10 cellular contexts compared by ENCODE assay signal in the genomic region with DNA sequence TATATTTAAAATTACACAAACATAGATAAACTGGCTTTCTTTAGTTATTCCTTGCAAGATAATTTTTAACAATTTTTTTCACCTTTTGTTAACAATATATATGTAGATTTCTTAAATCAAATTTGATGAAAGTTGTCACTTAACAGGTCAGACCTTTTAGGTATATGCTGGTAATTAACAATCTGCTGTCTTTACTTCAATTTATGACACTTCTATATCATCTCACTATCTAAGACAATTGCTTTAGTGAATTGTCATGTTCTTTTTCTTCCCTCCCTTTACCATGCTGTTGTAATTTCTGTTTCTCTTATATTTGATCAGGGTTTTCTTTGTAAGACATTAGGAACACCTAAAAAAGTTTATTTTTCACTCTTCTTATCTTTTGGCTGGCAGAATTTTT. TPM values are rescaled to one million over a fixed set of nuclear protein-coding genes. Genes with fewer than 3 reads are reported as not detected.
DNase-seq lines count a peak whose midpoint lies in the region; ATAC-seq and TF ChIP-seq lines count a peak whose summit lies in the region.
"Had no signal": no experiment of that assay in that cellular context is flagged by ENCODE, and none has a peak within 500 bp of the region (broad histone marks: within the 10 kb centered on the region; RNA-seq: fewer than 3 reads in every experiment).

No MANE protein-coding gene starts in this region.

- TF ChIP-seq CTCF in fibroblast of villous mesenchyme (IDR thresholded peaks at IDR 0.05; ENCODE audit: insufficient read depth, low read depth, low read length) (no peak), suprapubic skin (IDR thresholded peaks at IDR 0.05) (no peak)

- H3K4me1 ChIP-seq in suprapubic skin, result peaks cover 65% of the 10 kb centered on the region
- H3K4me1 ChIP-seq: A549 had no signal

- TF ChIP-seq EP300 in suprapubic skin (IDR thresholded peaks at IDR 0.05), result no peak

- H3K36me3 Mint-ChIP-seq in activated CD4-positive, alpha-beta T cell treated with anti-CD3 and anti-CD28 coated beads, Interleukin-2, amount 10 ng/mL, durations not matched to agents 7 days and 5 days (ENCODE audit: low read depth), result peaks cover 65% of the 10 kb centered on the region
- H3K36me3 Mint-ChIP-seq in activated CD4-positive, alpha-beta memory T cell treated with anti-CD3 and anti-CD28 coated beads, Interleukin-2, amount 10 ng/mL, durations not matched to agents 7 days and 5 days (ENCODE audit: low read depth), result peaks cover 75% of the 10 kb centered on the region

- no peak for ATAC-seq in GM18517 (IDR thresholded peaks at IDR 0.05; ENCODE audit: unreplicated experiment)
- ATAC-seq: A549 had no signal

- H3K4me1 Mint-ChIP-seq in activated CD4-positive, alpha-beta T cell treated with anti-CD3 and anti-CD28 coated beads, Interleukin-2, amount 10 ng/mL, durations not matched to agents 7 days and 5 days, result peaks cover 56% of the 10 kb centered on the region
- H3K4me1 Mint-ChIP-seq in activated CD4-positive, alpha-beta memory T cell treated with anti-CD3 and anti-CD28 coated beads, Interleukin-2, amount 10 ng/mL, durations not matched to agents 7 days and 5 days, result peaks cover 49% of the 10 kb centered on the region

- peak overlapping the region; percentile 95 for H3K27ac Mint-ChIP-seq in activated CD4-positive, alpha-beta T cell treated with anti-CD3 and anti-CD28 coated beads, Interleukin-2, amount 10 ng/mL, durations not matched to agents 7 days and 5 days
- peak overlapping the region; percentile 96 for H3K27ac Mint-ChIP-seq in activated CD4-positive, alpha-beta memory T cell treated with anti-CD3 and anti-CD28 coated beads, Interleukin-2, amount 10 ng/mL, durations not matched to agents 7 days and 5 days

- POLR2A ChIA-PET in activated CD4-positive, alpha-beta T cell treated with anti-CD3 and anti-CD28 coated beads, Interleukin-2, amount 10 ng/mL, durations not matched to agents 7 days and 5 days (lab: Charles Lee), result no interaction called here
- POLR2A ChIA-PET in activated CD4-positive, alpha-beta memory T cell treated with anti-CD3 and anti-CD28 coated beads, Interleukin-2, amount 10 ng/mL, durations not matched to agents 7 days and 5 days (lab: Charles Lee), result interaction anchor here (1.3 to 6.4 kb wide), 8 partner anchors 14 to 913 kb away, joined by 3 to 260 read pairs (median 24); partner anchors contain the start of genes AIM2, PYHIN1 and TAGLN2
- POLR2A ChIA-PET in HEK293T (lab: Yijun Ruan, JAX), result no interaction called here

- no peaks in the 10 kb centered on the region for H3K27me3 ChIP-seq in suprapubic skin

- peaks cover 10% of the 10 kb centered on the region for H3K36me3 ChIP-seq in suprapubic skin

- no peaks in the 10 kb centered on the region for H3K9me3 ChIP-seq in suprapubic skin
- H3K9me3 ChIP-seq: A549 had no signal

- peak overlapping the region; percentile 86 for H3K4me3 Mint-ChIP-seq in activated CD4-positive, alpha-beta T cell treated with anti-CD3 and anti-CD28 coated beads, Interleukin-2, amount 10 ng/mL, durations not matched to agents 7 days and 5 days
- peak overlapping the region; percentile 87 for H3K4me3 Mint-ChIP-seq in activated CD4-positive, alpha-beta memory T cell treated with anti-CD3 and anti-CD28 coated beads, Interleukin-2, amount 10 ng/mL, durations not matched to agents 7 days and 5 days

- no peaks in the 10 kb centered on the region for H3K27me3 Mint-ChIP-seq in activated CD4-positive, alpha-beta T cell treated with anti-CD3 and anti-CD28 coated beads, Interleukin-2, amount 10 ng/mL, durations not matched to agents 7 days and 5 days
- no peaks in the 10 kb centered on the region for H3K27me3 Mint-ChIP-seq in activated CD4-positive, alpha-beta memory T cell treated with anti-CD3 and anti-CD28 coated beads, Interleukin-2, amount 10 ng/mL, durations not matched to agents 7 days and 5 days

- no peak for TF ChIP-seq POLR2A in suprapubic skin (IDR thresholded peaks at IDR 0.05)

- H3K9me3 Mint-ChIP-seq in activated CD4-positive, alpha-beta T cell treated with anti-CD3 and anti-CD28 coated beads, Interleukin-2, amount 10 ng/mL, durations not matched to agents 7 days and 5 days, result no peaks in the 10 kb centered on the region
- no peaks in the 10 kb centered on the region for H3K9me3 Mint-ChIP-seq in activated CD4-positive, alpha-beta memory T cell treated with anti-CD3 and anti-CD28 coated beads, Interleukin-2, amount 10 ng/mL, durations not matched to agents 7 days and 5 days

- H3K4me3 ChIP-seq in fibroblast of villous mesenchyme (ENCODE audit: low read depth, low read length), result peak overlapping the region; percentile 87
- H3K4me3 ChIP-seq in suprapubic skin, result peak overlapping the region; percentile 67
- H3K4me3 ChIP-seq: A549 had no signal

- no peak for DNase-seq in activated CD4-positive, alpha-beta T cell treated with anti-CD3 and anti-CD28 coated beads, Interleukin-2, amount 10 ng/mL, durations not matched to agents 7 days and 5 days
- DNase-seq in activated CD4-positive, alpha-beta T cell treated with anti-CD3 and anti-CD28 coated beads, Interleukin-2, amount 50 U/mL, for 4 hours, result no peak
- no peak for DNase-seq in activated CD4-positive, alpha-beta memory T cell treated with anti-CD3 and anti-CD28 coated beads, Interleukin-2, amount 10 ng/mL, durations not matched to agents 7 days and 5 days
- DNase-seq in fibroblast of villous mesenchyme (ENCODE audit: low read depth) (no peak), suprapubic skin (ENCODE audit: low spot score in 2 of 2) (no peak), HEK293T (ENCODE audit: extremely low spot score) (no peak), DMS79 (lab: John Stamatoyannopoulos, UW) (no peak)
- DNase-seq: NCI-H2227 treated with DMSO at 0.1 percent for 48 hours had no signal

- H3K27ac ChIP-seq in suprapubic skin, result peak overlapping the region; percentile 96
- H3K27ac ChIP-seq: A549 had no signal

- CTCF ChIA-PET in activated CD4-positive, alpha-beta T cell treated with anti-CD3 and anti-CD28 coated beads, Interleukin-2, amount 10 ng/mL, durations not matched to agents 7 days and 5 days (lab: Charles Lee), result no interaction called here
- CTCF ChIA-PET in activated CD4-positive, alpha-beta memory T cell treated with anti-CD3 and anti-CD28 coated beads, Interleukin-2, amount 10 ng/mL, durations not matched to agents 7 days and 5 days (lab: Charles Lee), result interaction anchor here (0.9 to 2.1 kb wide), 2 partner anchors 57 to 65 kb away, joined by 4 to 6 read pairs; partner anchors contain the start of gene AIM2
- CTCF ChIA-PET in HEK293T (lab: Yijun Ruan, JAX), result no interaction called here

TF ChIP-seq in HEK293T, 16 proteins besides CTCF, POLR2A, EP300 and RAD21:
- TF ChIP-seq ELF4 (IDR thresholded peaks at IDR 0.05) (no peak), BHLHE40 (IDR thresholded peaks at IDR 0.05; ENCODE audit: borderline replicate concordance) (no peak), FOXM1 (IDR thresholded peaks at IDR 0.05; ENCODE audit: borderline replicate concordance) (no peak), TARDBP (IDR thresholded peaks at IDR 0.05) (no peak), L3MBTL2 (conservative IDR thresholded peaks at IDR 0.05) (no peak), SUZ12 (IDR thresholded peaks at IDR 0.05) (no peak), FOXA1 (IDR thresholded peaks at IDR 0.05) (no peak), LEF1 (IDR thresholded peaks at IDR 0.05; ENCODE audit: borderline replicate concordance) (no peak), NFRKB (IDR thresholded peaks at IDR 0.05) (no peak), CTBP1 (IDR thresholded peaks at IDR 0.05; ENCODE audit: borderline replicate concordance) (no peak), HDGF (IDR thresholded peaks at IDR 0.05; ENCODE audit: borderline replicate concordance) (no peak), ZNF384 (IDR thresholded peaks at IDR 0.05) (no peak), FOXK2 (IDR thresholded peaks at IDR 0.05) (no peak), ARNT (IDR thresholded peaks at IDR 0.05) (no peak)

RNA-seq across cellular contexts. Expression of gene IFI16, which starts 2.0 kb away (rescaled TPM):
- total RNA-seq in activated CD4-positive, alpha-beta T cell treated with anti-CD3 and anti-CD28 coated beads, Interleukin-2, amount 10 ng/mL, durations not matched to agents 7 days and 5 days, result 100 to 1,000 TPM; 300 to 342 TPM
- total RNA-seq in activated CD4-positive, alpha-beta memory T cell treated with anti-CD3 and anti-CD28 coated beads, Interleukin-2, amount 10 ng/mL, durations not matched to agents 7 days and 5 days, result 100 to 1,000 TPM; 394 to 395 TPM
- total RNA-seq in fibroblast of villous mesenchyme (59.9 and 60.5 TPM in 2 replicates), suprapubic skin (10 to 100 TPM; 52.3 to 70.4 (median 66.0) TPM)
